Comparison of ENCODE assay signal across 7 cellular contexts in genomic region chr2:190468354-190468753, GRCh38.
DNase-seq lines count a peak whose midpoint lies in the region; ATAC-seq and TF ChIP-seq lines count a peak whose summit lies in the region.
"Not testable (repeated sequence)": the region's sequence is repeated elsewhere in the genome, so short reads cannot be mapped to it uniquely, and the experiment has no call there.

No MANE protein-coding gene starts in this region.

- H3K9me3 Mint-ChIP-seq in activated T-helper 17 cell treated with anti-CD3 and anti-CD28 coated beads, Interleukin-2, amount 50 U/mL, for 72 hours; naive thymus-derived CD8-positive, alpha-beta T cell: not testable (repeated sequence)

- H3K36me3 Mint-ChIP-seq in activated T-helper 17 cell treated with anti-CD3 and anti-CD28 coated beads, Interleukin-2, amount 50 U/mL, for 72 hours (ENCODE audit: low read depth), result peaks cover 51% of the 10 kb centered on the region
- peaks cover 9 to 40% (median 28%) of the 10 kb centered on the region in 3 donors for H3K36me3 Mint-ChIP-seq in naive thymus-derived CD8-positive, alpha-beta T cell

- H3K27ac ChIP-seq in DOHH2 (ENCODE audit: low read depth, low read length) (peak overlapping the region; percentile 75), caudate nucleus (ENCODE audit: low read depth, low read length) (peak overlapping the region; percentile 72), right atrium auricular region (peak overlapping the region; percentile 72 to 88), stomach (peak overlapping the region; percentile 67 to 78 (median 76))

- H3F3A ChIP-seq in DOHH2 (ENCODE audit: control insufficient read depth, insufficient read depth), result not testable (repeated sequence)

- H3K4me1 Mint-ChIP-seq in activated T-helper 17 cell treated with anti-CD3 and anti-CD28 coated beads, Interleukin-2, amount 50 U/mL, for 72 hours, result peaks cover 34% of the 10 kb centered on the region
- H3K4me1 Mint-ChIP-seq in naive thymus-derived CD8-positive, alpha-beta T cell, result peaks cover 41 to 74% (median 67%) of the 10 kb centered on the region in 4 donors

- peak overlapping the region; percentile 56 for H3K4me3 ChIP-seq in DOHH2 (ENCODE audit: low read length)
- H3K4me3 ChIP-seq in right atrium auricular region, stomach: not testable (repeated sequence)

- peak overlapping the region; percentile 70 for H3K4me2 ChIP-seq in DOHH2 (ENCODE audit: low read length)

- TF ChIP-seq CTCF in DOHH2 (IDR thresholded peaks at IDR 0.05; ENCODE audit: low read depth, low read length, poor library complexity, severe bottlenecking); right atrium auricular region (IDR thresholded peaks at IDR 0.05); stomach (IDR thresholded peaks at IDR 0.05): not testable (repeated sequence)

- H3K4me1 ChIP-seq in DOHH2 (ENCODE audit: control insufficient read depth, low read length), result peaks cover 63% of the 10 kb centered on the region
- H3K4me1 ChIP-seq in right atrium auricular region, result peaks cover 0 to 34% of the 10 kb centered on the region in 2 donors
- H3K4me1 ChIP-seq in stomach, result peaks cover 31 to 55% (median 39%) of the 10 kb centered on the region in 4 donors

- POLR2A ChIA-PET in naive thymus-derived CD8-positive, alpha-beta T cell (lab: Charles Lee), result interaction anchor here (0.7 to 1.6 kb wide), 3 partner anchors 58 to 84 kb away, joined by 4 to 8 read pairs (median 4); partner anchors contain the start of gene MFSD6

- H3K9me3 ChIP-seq in DOHH2 (ENCODE audit: control insufficient read depth, insufficient read depth, low read length); right atrium auricular region; stomach: not testable (repeated sequence)

- TF ChIP-seq POLR2A in stomach (IDR thresholded peaks at IDR 0.05), result not testable (repeated sequence)

- H3K79me2 ChIP-seq in DOHH2 (ENCODE audit: control insufficient read depth, low read length), result peaks cover 23% of the 10 kb centered on the region

- not testable (repeated sequence) for H3K27me3 ChIP-seq in DOHH2 (ENCODE audit: control insufficient read depth, low read length); right atrium auricular region; stomach

- not testable (repeated sequence) for H3K27me3 Mint-ChIP-seq in activated T-helper 17 cell treated with anti-CD3 and anti-CD28 coated beads, Interleukin-2, amount 50 U/mL, for 72 hours; naive thymus-derived CD8-positive, alpha-beta T cell

- not testable (repeated sequence) for TF ChIP-seq EP300 in stomach (IDR thresholded peaks at IDR 0.05)

- not testable (repeated sequence) for ATAC-seq in activated T-helper 17 cell treated with anti-CD3 and anti-CD28 coated beads, Interleukin-2, amount 50 U/mL, for 72 hours (replicated peaks); naive thymus-derived CD8-positive, alpha-beta T cell

- not testable (repeated sequence) for H3K4me3 Mint-ChIP-seq in activated T-helper 17 cell treated with anti-CD3 and anti-CD28 coated beads, Interleukin-2, amount 50 U/mL, for 72 hours
- peak overlapping the region in 7 of 10 donors; percentile 0 to 54 (median 28) for H3K4me3 Mint-ChIP-seq in naive thymus-derived CD8-positive, alpha-beta T cell

- H3K36me3 ChIP-seq in DOHH2 (ENCODE audit: control insufficient read depth, low read length); right atrium auricular region: not testable (repeated sequence)
- H3K36me3 ChIP-seq in stomach, result peaks cover 9 to 17% (median 10%) of the 10 kb centered on the region in 4 donors

- H3K9me2 ChIP-seq in DOHH2 (replicated peaks; ENCODE audit: control insufficient read depth, low read length), result not testable (repeated sequence)

- peak; percentile 27 for DNase-seq in NCI-H69 (lab: John Stamatoyannopoulos, UW)
- DNase-seq in caudate nucleus (lab: John Stamatoyannopoulos, UW); right atrium auricular region (ENCODE audit: low spot score); naive thymus-derived CD8-positive, alpha-beta T cell; stomach: not testable (repeated sequence)

- H4K20me1 ChIP-seq in DOHH2 (ENCODE audit: control insufficient read depth, insufficient read depth, low read depth, low read length), result not testable (repeated sequence)

- intact Hi-C loops in stomach (cut with DNase I; ENCODE audit: low total_unique reads), result not testable (repeated sequence)

- WGBS in stomach, 5 donors, result 68 to 90% (median 79%) methylated on average over 1 of the region's 1 CpG

- H3K27ac Mint-ChIP-seq in activated T-helper 17 cell treated with anti-CD3 and anti-CD28 coated beads, Interleukin-2, amount 50 U/mL, for 72 hours, result peak overlapping the region; percentile 80
- peak overlapping the region in 7 of 10 donors; percentile 7 to 65 (median 47) for H3K27ac Mint-ChIP-seq in naive thymus-derived CD8-positive, alpha-beta T cell
